In the genomic region with DNA sequence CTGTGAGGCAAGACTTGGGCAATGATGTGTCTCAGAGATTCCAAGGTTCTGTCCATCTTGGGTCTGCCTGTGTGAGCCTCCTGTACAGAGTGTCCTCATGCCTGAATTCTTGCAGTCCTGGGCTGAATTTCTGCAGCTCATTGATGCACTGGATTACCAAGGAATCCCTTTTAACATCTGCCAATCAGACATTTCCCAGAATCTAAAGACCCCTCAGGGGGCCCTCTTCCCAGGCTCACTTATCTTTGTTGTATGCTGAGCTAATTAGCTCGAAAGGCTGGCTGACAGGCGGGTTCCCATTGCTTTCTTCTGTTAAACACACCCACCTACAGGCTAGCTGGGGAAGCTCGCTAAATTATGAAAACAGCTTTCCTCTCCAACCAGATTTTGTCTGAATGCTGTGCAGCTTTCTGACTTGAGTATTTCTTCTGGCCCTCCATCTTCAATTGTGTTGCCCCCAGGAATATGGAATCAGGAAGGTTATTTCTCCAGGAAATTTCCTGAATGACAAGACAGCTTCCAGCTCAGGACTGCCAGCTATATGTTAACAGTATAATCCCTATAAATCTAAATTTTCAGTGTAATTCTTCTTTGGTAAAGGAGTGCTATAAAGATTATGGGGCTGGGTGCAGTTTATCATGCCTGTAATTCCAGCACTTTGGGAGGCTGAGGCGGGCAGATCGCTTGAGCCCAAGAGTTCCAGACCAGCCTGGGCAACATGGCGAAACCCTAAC, we compare ENCODE assay signal across 8 cellular contexts. TPM values are rescaled to one million over a fixed set of nuclear protein-coding genes. Genes with fewer than 3 reads are reported as not detected.
A peak's percentile ranks its signal among the peaks of the same experiment; 100 is the strongest.
DNase-seq lines count a peak whose midpoint lies in the region; ATAC-seq and TF ChIP-seq lines count a peak whose summit lies in the region.

A gene (minus strand): TSS at position 91 of the 734 bp plus-strand sequence. CDS start 35 bp downstream, at position 56.

- no peak within 1 kb of the TSS for H3K4me3 Mint-ChIP-seq in activated T-cell treated with anti-CD3 and anti-CD28 coated beads, Interleukin-2, amount 50 U/mL, for 72 hours

- TF ChIP-seq CTCF in KMS-11 (conservative IDR thresholded peaks at IDR 0.05; ENCODE audit: low read depth, low read length), result peak; percentile 69

- no peak within 1 kb of the TSS for H3K9ac ChIP-seq in KMS-11

- H3K36me3 Mint-ChIP-seq in activated T-cell treated with anti-CD3 and anti-CD28 coated beads, Interleukin-2, amount 50 U/mL, for 72 hours (ENCODE audit: insufficient read depth in 2 of 2), result no peaks in the 10 kb centered on the region

- H3K79me2 ChIP-seq in KMS-11 (ENCODE audit: insufficient read depth, low read depth), result no peaks in the 10 kb centered on the region

- peak; percentile 61 to 72 for ATAC-seq in activated T-cell treated with anti-CD3 and anti-CD28 coated beads, Interleukin-2, amount 50 U/mL, for 72 hours (replicated peaks in 1 of 2)
- peak; percentile 91 for ATAC-seq in GM21786 (IDR thresholded peaks at IDR 0.05; ENCODE audit: unreplicated experiment)

- no peaks in the 10 kb centered on the region for H3K27me3 ChIP-seq in KMS-11 (ENCODE audit: insufficient read depth, low read depth)

- H3K27me3 Mint-ChIP-seq in activated T-cell treated with anti-CD3 and anti-CD28 coated beads, Interleukin-2, amount 50 U/mL, for 72 hours (ENCODE audit: low read depth), result peaks cover 23% of the 10 kb centered on the region

- no peaks in the 10 kb centered on the region for H3K9me3 Mint-ChIP-seq in activated T-cell treated with anti-CD3 and anti-CD28 coated beads, Interleukin-2, amount 50 U/mL, for 72 hours

- peak; percentile 33 to 37 for DNase-seq in activated T-cell treated with anti-CD3 and anti-CD28 coated beads, Interleukin-2, amount 50 U/mL, for 72 hours
- DNase-seq in activated T-cell treated with anti-CD3 and anti-CD28 coated beads for 4 hours (no peak), SHP77 (lab: John Stamatoyannopoulos, UW) (peak; percentile 32 to 57), ecto neural progenitor cell (ENCODE audit: low spot score) (peak; percentile 85), medulla oblongata (ENCODE audit: extremely low spot score) (peak; percentile 84)
- DNase-seq in activated CD4-positive, CD25-positive, alpha-beta regulatory T cell treated with anti-CD3 and anti-CD28 coated beads, Interleukin-2, amount 50 U/mL, for 72 hours, result no peak

- H3K36me3 ChIP-seq in KMS-11 (ENCODE audit: insufficient read depth), result no peaks in the 10 kb centered on the region

- H3K27ac Mint-ChIP-seq in activated T-cell treated with anti-CD3 and anti-CD28 coated beads, Interleukin-2, amount 50 U/mL, for 72 hours, result no peak within 1 kb of the TSS

- H3K27ac ChIP-seq in KMS-11, result no peak within 1 kb of the TSS

- no peak within 1 kb of the TSS for H2AFZ ChIP-seq in KMS-11 (ENCODE audit: low read depth)

- no peaks in the 10 kb centered on the region for H4K20me1 ChIP-seq in KMS-11 (ENCODE audit: insufficient read depth)

- no peaks in the 10 kb centered on the region for H3K4me1 Mint-ChIP-seq in activated T-cell treated with anti-CD3 and anti-CD28 coated beads, Interleukin-2, amount 50 U/mL, for 72 hours (ENCODE audit: low read depth)

- no peak within 1 kb of the TSS for H3K4me2 ChIP-seq in KMS-11

- no peaks in the 10 kb centered on the region for H3K4me1 ChIP-seq in KMS-11 (ENCODE audit: low read depth, poor library complexity, severe bottlenecking)

- H3K4me3 ChIP-seq in KMS-11 (IDR thresholded peaks at IDR 0.05; ENCODE audit: insufficient read depth, low read depth, low read length), result no peak within 1 kb of the TSS

RNA-seq across cellular contexts. Expression of the gene that starts here (rescaled TPM):
- total RNA-seq in activated T-cell treated with anti-CD3 and anti-CD28 coated beads, Interleukin-2, amount 50 U/mL, for 72 hours, result not detected

Comparison
In these comparisons a context has a peak if more than half of its experiments do, and no peak if none do; other contexts are left out.
1. Peak in DNase-seq and ATAC-seq in activated T-cell treated with anti-CD3 and anti-CD28 coated beads, Interleukin-2, amount 50 U/mL, for 72 hours; RNA of the gene not detected or under 1 TPM.
2. DNase-seq: peak in SHP77 (2 of 2), ecto neural progenitor cell (single experiment) and medulla oblongata (single experiment); none in activated T-cell treated with anti-CD3 and anti-CD28 coated beads for 4 hours (single experiment) and activated CD4-positive, CD25-positive, alpha-beta regulatory T cell treated with anti-CD3 and anti-CD28 coated beads, Interleukin-2, amount 50 U/mL, for 72 hours (single experiment).